10 cellular contexts compared by ENCODE assay signal in genomic region chr12:106645074-106645421, GRCh38.
DNase-seq lines count a peak whose midpoint lies in the region; ATAC-seq and TF ChIP-seq lines count a peak whose summit lies in the region.
"Had no signal": no experiment of that assay in that cellular context is flagged by ENCODE, and none has a peak within 500 bp of the region (broad histone marks: within the 10 kb centered on the region; RNA-seq: fewer than 3 reads in every experiment).

No MANE protein-coding gene starts in this region.

- no peaks in the 10 kb centered on the region for H3K79me2 ChIP-seq in H9 (ENCODE audit: insufficient read depth, low read length)

- H4K91ac ChIP-seq in H9 (ENCODE audit: insufficient read length, low read depth, low read length) = no peak overlapping the region

- no peak overlapping the region for H3K9ac ChIP-seq in H9 (ENCODE audit: extremely low read depth, insufficient read length, low read length)

- H3K36me3 Mint-ChIP-seq in Calu3 (ENCODE audit: insufficient read depth, unreplicated experiment) (peaks cover 11% of the 10 kb centered on the region), H9 (ENCODE audit: insufficient read depth in 1 of 3, low read depth in 3 of 3) (no peaks in the 10 kb centered on the region)
- no peaks in the 10 kb centered on the region for H3K36me3 Mint-ChIP-seq in activated T-helper 17 cell treated with anti-CD3 and anti-CD28 coated beads, Interleukin-2, amount 50 U/mL, for 72 hours (ENCODE audit: low read depth)
- H3K36me3 Mint-ChIP-seq: CD8-positive, alpha-beta memory T cell; type B pancreatic cell had no signal

- no peak overlapping the region for H2BK12ac ChIP-seq in H9 (ENCODE audit: insufficient read length, low read depth, low read length)

- no peaks in the 10 kb centered on the region for H3K79me1 ChIP-seq in H9 (ENCODE audit: insufficient read depth, low read depth, low read length, poor library complexity, severe bottlenecking)

- intact Hi-C loops in Calu3 (cut with micrococcal nuclease; ENCODE audit: unreplicated experiment) = loop anchor here (2.0 to 10.0 kb wide), 3 partner anchors 48 to 450 kb away; partner anchors contain the start of genes CRY1 and RIC8B

- no peak overlapping the region for H4K5ac ChIP-seq in H9 (ENCODE audit: insufficient read length, low read depth, low read length)

- H3K4me1 Mint-ChIP-seq in Calu3 (ENCODE audit: low read depth, unreplicated experiment) = peaks cover 73% of the 10 kb centered on the region
- peaks cover 9 to 22% of the 10 kb centered on the region in 2 experiments for H3K4me1 Mint-ChIP-seq in H9
- peaks cover 3% of the 10 kb centered on the region for H3K4me1 Mint-ChIP-seq in activated T-helper 17 cell treated with anti-CD3 and anti-CD28 coated beads, Interleukin-2, amount 50 U/mL, for 72 hours
- H3K4me1 Mint-ChIP-seq: CD8-positive, alpha-beta memory T cell had no signal

- H3K23ac ChIP-seq in H9 (ENCODE audit: insufficient read length, low read depth, low read length) = no peak overlapping the region

- no peak overlapping the region for H3T11ph ChIP-seq in H9 (ENCODE audit: low read length)

- H3K4me3 Mint-ChIP-seq in Calu3 (ENCODE audit: low read depth, unreplicated experiment) (peak overlapping the region; percentile 39), H9 (no peak overlapping the region)
- no peak overlapping the region for H3K4me3 Mint-ChIP-seq in activated T-helper 17 cell treated with anti-CD3 and anti-CD28 coated beads, Interleukin-2, amount 50 U/mL, for 72 hours
- H3K4me3 Mint-ChIP-seq: CD8-positive, alpha-beta memory T cell; type B pancreatic cell had no signal

- no peak overlapping the region for H2AFZ ChIP-seq in H9 (ENCODE audit: low read length)

- no peaks in the 10 kb centered on the region for H3K23me2 ChIP-seq in H9 (ENCODE audit: insufficient read length, low read depth, low read length, poor library complexity, severe bottlenecking)

- H2BK120ac ChIP-seq in H9 (ENCODE audit: low read depth, low read length, poor library complexity, severe bottlenecking) = no peak overlapping the region

- H2BK20ac ChIP-seq in H9 (ENCODE audit: low read depth, low read length, poor library complexity, severe bottlenecking) = no peak overlapping the region

- no peaks in the 10 kb centered on the region for H3K9me3 ChIP-seq in H9 (ENCODE audit: control insufficient read depth, low read depth, low read length)

- no peaks in the 10 kb centered on the region for H3K27me3 ChIP-seq in H9 (ENCODE audit: insufficient read depth, low read length)

- H3K27ac Mint-ChIP-seq in Calu3 (ENCODE audit: unreplicated experiment) (peak overlapping the region; percentile 91), H9 (no peak overlapping the region)
- H3K27ac Mint-ChIP-seq in activated T-helper 17 cell treated with anti-CD3 and anti-CD28 coated beads, Interleukin-2, amount 50 U/mL, for 72 hours = no peak overlapping the region
- H3K27ac Mint-ChIP-seq: CD8-positive, alpha-beta memory T cell; type B pancreatic cell had no signal

- no peak overlapping the region for H3K27ac ChIP-seq in epithelial cell of prostate
- no peak overlapping the region for H3K27ac ChIP-seq in H9 (ENCODE audit: insufficient read length, low read depth, low read length)

- no peak overlapping the region for H3K56ac ChIP-seq in H9 (ENCODE audit: insufficient read length, low read depth, low read length)

- no peak overlapping the region for H3K18ac ChIP-seq in H9 (ENCODE audit: insufficient read length, low read depth, low read length)

- no CpG with 5 or more reads among the region's 16 CpGs for WGBS in H9 (ENCODE audit: extremely low coverage, insufficient read length, low lambda C conversion rate)

- H3K14ac ChIP-seq in H9 (ENCODE audit: insufficient read depth, low read length) = no peak overlapping the region

- H2AK5ac ChIP-seq in H9 (ENCODE audit: insufficient read length, low read length) = no peak overlapping the region

- TF ChIP-seq CTCF in Calu3 (IDR thresholded peaks at IDR 0.05; ENCODE audit: unreplicated experiment) = no peak
- TF ChIP-seq CTCF in H9 (conservative IDR thresholded peaks at IDR 0.05) = no peak

- H3K4me2 ChIP-seq in H9 (ENCODE audit: insufficient read depth, insufficient read length, low read length) = no peak overlapping the region

- BruUV-seq in Calu3 (replicated peaks; lab: Mats Ljungman, UMichigan) = no TSS peak

- H2BK15ac ChIP-seq in H9 (ENCODE audit: low read depth, low read length) = no peak overlapping the region

- no peak overlapping the region for H3K4ac ChIP-seq in H9 (ENCODE audit: low read depth, low read length)

- H2BK5ac ChIP-seq in H9 (ENCODE audit: insufficient read length, low read length) = no peak overlapping the region

- H3K9me3 Mint-ChIP-seq in Calu3 (ENCODE audit: low read depth, unreplicated experiment) (no peaks in the 10 kb centered on the region), H9 (no peaks in the 10 kb centered on the region; a peak in 2 of 5 replicates)
- no peaks in the 10 kb centered on the region for H3K9me3 Mint-ChIP-seq in activated T-helper 17 cell treated with anti-CD3 and anti-CD28 coated beads, Interleukin-2, amount 50 U/mL, for 72 hours
- H3K9me3 Mint-ChIP-seq: CD8-positive, alpha-beta memory T cell had no signal

- DNase-seq in Calu3 (peak; percentile 93), NCI-H526 (lab: John Stamatoyannopoulos, UW) (peak; percentile 84 to 86), epithelial cell of prostate (ENCODE audit: low read depth, low spot score) (peak; percentile 12), occipital lobe (lab: John Stamatoyannopoulos, UW) (peak; percentile 70), H9 (no peak), iPS-NIHi7 (ENCODE audit: extremely low spot score) (no peak)
- no peak for DNase-seq in activated naive CD4-positive, alpha-beta T cell treated with Interleukin-2 at 50 U/mL for 16 hours
- DNase-seq: CD8-positive, alpha-beta memory T cell had no signal

- no peak for ATAC-seq in activated T-helper 17 cell treated with anti-CD3 and anti-CD28 coated beads, Interleukin-2, amount 50 U/mL, for 72 hours (replicated peaks)

- H3K27me3 Mint-ChIP-seq in Calu3 (ENCODE audit: unreplicated experiment) (no peaks in the 10 kb centered on the region), H9 (ENCODE audit: low read depth) (peaks cover 8% of the 10 kb centered on the region)
- H3K27me3 Mint-ChIP-seq in activated T-helper 17 cell treated with anti-CD3 and anti-CD28 coated beads, Interleukin-2, amount 50 U/mL, for 72 hours = peaks cover 8% of the 10 kb centered on the region

- CTCF ChIA-PET in Calu3 (lab: Charles Lee) = interaction anchor here (0.6 to 1.8 kb wide), 12 partner anchors 10 to 1037 kb away, joined by 3 to 6 read pairs (median 4); no protein-coding TSS in a partner anchor

- no peak overlapping the region for H4K8ac ChIP-seq in H9 (replicated peaks; ENCODE audit: insufficient read length, low read depth, low read length)

- no peaks in the 10 kb centered on the region for H4K20me1 ChIP-seq in H9 (ENCODE audit: control insufficient read depth, insufficient read depth, insufficient read length)

- H3K4me1 ChIP-seq in H9 (ENCODE audit: insufficient read depth, low read length) = peaks cover 4% of the 10 kb centered on the region; the same call in 1 of the 2 replicates

Comparison
In these comparisons a context has a peak if more than half of its experiments do, and no peak if none do; other contexts are left out.
1. DNase-seq: peak in Calu3 (single experiment), NCI-H526 (2 of 2), epithelial cell of prostate (single experiment) and occipital lobe (single experiment); none in H9 (single experiment), activated naive CD4-positive, alpha-beta T cell treated with Interleukin-2 at 50 U/mL for 16 hours (single experiment) and iPS-NIHi7 (single experiment).